In genomic region chr15:62665449-62665848, GRCh38 we compare ENCODE assay signal across 22 cellular contexts.
DNase-seq lines count a peak whose midpoint lies in the region; ATAC-seq and TF ChIP-seq lines count a peak whose summit lies in the region.
"Had no signal": no experiment of that assay in that cellular context is flagged by ENCODE, and none has a peak within 500 bp of the region (broad histone marks: within the 10 kb centered on the region; RNA-seq: fewer than 3 reads in every experiment).

No MANE protein-coding gene starts in this region.

- 100% methylated on average over 4 of the region's 4 CpGs for WGBS in mammary epithelial cell (ENCODE audit: low coverage, missing lambda C conversion rate)

- dilution Hi-C loops in mammary epithelial cell (cut with HindIII; ENCODE audit: low sequenced_read_pairs), result no loop called here

- H4K20me1 ChIP-seq in mammary epithelial cell (ENCODE audit: insufficient read depth, low read length), result no peaks in the 10 kb centered on the region

- no peak overlapping the region for H3K4me3 Mint-ChIP-seq in activated naive CD8-positive, alpha-beta T cell
- no peak overlapping the region for H3K4me3 Mint-ChIP-seq in activated naive CD8-positive, alpha-beta T cell treated with anti-CD3 and anti-CD28 coated beads, Interleukin-2, amount 50 U/mL, for 24 hours
- H3K4me3 Mint-ChIP-seq: activated naive CD8-positive, alpha-beta T cell treated with anti-CD3 and anti-CD28 coated beads, Interleukin-2, amount 10 ng/mL, durations not matched to agents 7 days and 5 days; activated T-cell treated with anti-CD3 and anti-CD28 coated beads, Interleukin-2, amount 50 U/mL, for 24 hours; immature natural killer cell; memory B cell had no signal

- H3K9me3 Mint-ChIP-seq in activated naive CD8-positive, alpha-beta T cell (ENCODE audit: low read depth), result no peaks in the 10 kb centered on the region
- no peaks in the 10 kb centered on the region for H3K9me3 Mint-ChIP-seq in activated naive CD8-positive, alpha-beta T cell treated with anti-CD3 and anti-CD28 coated beads, Interleukin-2, amount 50 U/mL, for 24 hours
- H3K9me3 Mint-ChIP-seq: activated naive CD8-positive, alpha-beta T cell treated with anti-CD3 and anti-CD28 coated beads, Interleukin-2, amount 10 ng/mL, durations not matched to agents 7 days and 5 days; activated T-cell treated with anti-CD3 and anti-CD28 coated beads, Interleukin-2, amount 50 U/mL, for 24 hours had no signal

- H3K79me2 ChIP-seq in mammary epithelial cell (ENCODE audit: insufficient read depth, low read length), result no peaks in the 10 kb centered on the region

- no peaks in the 10 kb centered on the region for H3K36me3 ChIP-seq in mammary epithelial cell (ENCODE audit: insufficient read depth, low read length)
- H3K36me3 ChIP-seq: right atrium auricular region had no signal

- no peak overlapping the region for H3K4me3 ChIP-seq in mammary epithelial cell (replicated peaks in 1 of 3; ENCODE audit: insufficient read depth in 1 of 3, low read depth in 2 of 3, low read length in 3 of 3)
- H3K4me3 ChIP-seq: Peyer's patch, right atrium auricular region, thoracic aorta had no signal

- H3K4me2 ChIP-seq in mammary epithelial cell (ENCODE audit: insufficient read depth, low read depth, low read length), result no peak overlapping the region

- H3K27me3 ChIP-seq in mammary epithelial cell (ENCODE audit: insufficient read depth, low read length), result no peaks in the 10 kb centered on the region
- H3K27me3 ChIP-seq: Peyer's patch, right atrium auricular region had no signal

- H3K4me1 ChIP-seq in mammary epithelial cell (ENCODE audit: insufficient read depth, low read length), result no peaks in the 10 kb centered on the region
- H3K4me1 ChIP-seq: Peyer's patch, right atrium auricular region had no signal

- BruUV-seq in mammary epithelial cell (replicated peaks; lab: Mats Ljungman, UMichigan), result no TSS peak

- no peaks in the 10 kb centered on the region for H3K4me1 Mint-ChIP-seq in activated naive CD8-positive, alpha-beta T cell (ENCODE audit: low read depth)
- no peaks in the 10 kb centered on the region for H3K4me1 Mint-ChIP-seq in activated naive CD8-positive, alpha-beta T cell treated with anti-CD3 and anti-CD28 coated beads, Interleukin-2, amount 50 U/mL, for 24 hours
- H3K4me1 Mint-ChIP-seq: activated naive CD8-positive, alpha-beta T cell treated with anti-CD3 and anti-CD28 coated beads, Interleukin-2, amount 10 ng/mL, durations not matched to agents 7 days and 5 days; immature natural killer cell; memory B cell had no signal

- H2AFZ ChIP-seq in mammary epithelial cell (ENCODE audit: low read depth, low read length), result no peak overlapping the region

- intact Hi-C loops in mammary epithelial cell (cut with micrococcal nuclease), result no loop called here

- H3K27me3 Mint-ChIP-seq in activated naive CD8-positive, alpha-beta T cell, result no peaks in the 10 kb centered on the region
- H3K27me3 Mint-ChIP-seq in activated naive CD8-positive, alpha-beta T cell treated with anti-CD3 and anti-CD28 coated beads, Interleukin-2, amount 50 U/mL, for 24 hours, result no peaks in the 10 kb centered on the region
- H3K27me3 Mint-ChIP-seq: activated T-cell treated with anti-CD3 and anti-CD28 coated beads, Interleukin-2, amount 50 U/mL, for 24 hours had no signal

- in situ Hi-C loops in mammary epithelial cell (cut with MboI; ENCODE audit: low sequenced_read_pairs in 2 of 2), result no loop called here

- peak overlapping the region; percentile 23 for H3K27ac Mint-ChIP-seq in activated naive CD8-positive, alpha-beta T cell
- no peak overlapping the region for H3K27ac Mint-ChIP-seq in activated naive CD8-positive, alpha-beta T cell treated with anti-CD3 and anti-CD28 coated beads, Interleukin-2, amount 50 U/mL, for 24 hours
- H3K27ac Mint-ChIP-seq: activated naive CD8-positive, alpha-beta T cell treated with anti-CD3 and anti-CD28 coated beads, Interleukin-2, amount 10 ng/mL, durations not matched to agents 7 days and 5 days; activated T-cell treated with anti-CD3 and anti-CD28 coated beads, Interleukin-2, amount 50 U/mL, for 24 hours; immature natural killer cell; memory B cell had no signal

- no peak for ATAC-seq in activated naive CD8-positive, alpha-beta T cell treated with anti-CD3 and anti-CD28 coated beads, Interleukin-2, amount 50 U/mL, for 24 hours
- ATAC-seq in HG03469 (IDR thresholded peaks at IDR 0.05; ENCODE audit: unreplicated experiment), result no peak

- H3K9me3 ChIP-seq in mammary epithelial cell (replicated peaks; ENCODE audit: insufficient read depth, low read length), result no peaks in the 10 kb centered on the region
- H3K9me3 ChIP-seq: Peyer's patch, right atrium auricular region, thoracic aorta had no signal

- no peak overlapping the region for H3K27ac ChIP-seq in mammary epithelial cell (ENCODE audit: insufficient read depth, low read depth, low read length)
- H3K27ac ChIP-seq: 22Rv1, C4-2B, Peyer's patch, right atrium auricular region, thoracic aorta had no signal

- no peak for DNase-seq in activated naive CD8-positive, alpha-beta T cell treated with anti-CD3 and anti-CD28 coated beads, Interleukin-2, amount 50 U/mL, for 24 hours
- DNase-seq in dermis blood vessel endothelial cell, result peak; percentile 54
- DNase-seq in myocyte (ENCODE audit: low read depth), result peak; percentile 9
- no peak for DNase-seq in NCI-H524 (lab: John Stamatoyannopoulos, UW)
- no peak for DNase-seq in activated naive CD4-positive, alpha-beta T cell (lab: John Stamatoyannopoulos, UW)
- no peak for DNase-seq in mammary epithelial cell
- DNase-seq: activated CD4-positive, alpha-beta T cell treated with anti-CD3 and anti-CD28 coated beads, Interleukin-2, amount 50 U/mL, for 48 hours; activated naive CD8-positive, alpha-beta T cell treated with anti-CD3 and anti-CD28 coated beads, Interleukin-2, amount 10 ng/mL, durations not matched to agents 7 days and 5 days; activated T-cell treated with anti-CD3 and anti-CD28 coated beads, Interleukin-2, amount 50 U/mL, for 24 hours; glutamatergic neuron; immature natural killer cell; MM.1S; NCI-H2029 treated with DMSO at 0.1 percent for 48 hours; NCI-H748 treated with DMSO at 0.1 percent for 48 hours; Peyer's patch had no signal

- H3K9ac ChIP-seq in mammary epithelial cell (ENCODE audit: insufficient read depth, low read length), result no peak overlapping the region

- TF ChIP-seq CTCF in mammary epithelial cell (conservative IDR thresholded peaks at IDR 0.05 in 1 of 2, IDR thresholded peaks at IDR 0.05 in 1 of 2; ENCODE audit: extremely low read depth in 1 of 2, insufficient read depth in 1 of 2, low read depth in 1 of 2, low read length in 2 of 2), result no peak

- CTCF ChIA-PET in mammary epithelial cell (lab: Charles Lee; ENCODE audit: low non-redundant PET), result no interaction called here

- no peaks in the 10 kb centered on the region for H3K36me3 Mint-ChIP-seq in activated naive CD8-positive, alpha-beta T cell
- H3K36me3 Mint-ChIP-seq in activated naive CD8-positive, alpha-beta T cell treated with anti-CD3 and anti-CD28 coated beads, Interleukin-2, amount 50 U/mL, for 24 hours (ENCODE audit: low read depth), result no peaks in the 10 kb centered on the region
- H3K36me3 Mint-ChIP-seq: activated naive CD8-positive, alpha-beta T cell treated with anti-CD3 and anti-CD28 coated beads, Interleukin-2, amount 10 ng/mL, durations not matched to agents 7 days and 5 days; immature natural killer cell; memory B cell had no signal

Comparison
In these comparisons a context has a peak if more than half of its experiments do, and no peak if none do; other contexts are left out.
1. DNase-seq: peak in dermis blood vessel endothelial cell (single experiment) and myocyte (single experiment); none in activated naive CD8-positive, alpha-beta T cell treated with anti-CD3 and anti-CD28 coated beads, Interleukin-2, amount 50 U/mL, for 24 hours (single experiment), NCI-H524 (0 of 2), activated naive CD4-positive, alpha-beta T cell (0 of 4) and mammary epithelial cell (single experiment).